8 cellular contexts compared by ENCODE assay signal in the genomic region with DNA sequence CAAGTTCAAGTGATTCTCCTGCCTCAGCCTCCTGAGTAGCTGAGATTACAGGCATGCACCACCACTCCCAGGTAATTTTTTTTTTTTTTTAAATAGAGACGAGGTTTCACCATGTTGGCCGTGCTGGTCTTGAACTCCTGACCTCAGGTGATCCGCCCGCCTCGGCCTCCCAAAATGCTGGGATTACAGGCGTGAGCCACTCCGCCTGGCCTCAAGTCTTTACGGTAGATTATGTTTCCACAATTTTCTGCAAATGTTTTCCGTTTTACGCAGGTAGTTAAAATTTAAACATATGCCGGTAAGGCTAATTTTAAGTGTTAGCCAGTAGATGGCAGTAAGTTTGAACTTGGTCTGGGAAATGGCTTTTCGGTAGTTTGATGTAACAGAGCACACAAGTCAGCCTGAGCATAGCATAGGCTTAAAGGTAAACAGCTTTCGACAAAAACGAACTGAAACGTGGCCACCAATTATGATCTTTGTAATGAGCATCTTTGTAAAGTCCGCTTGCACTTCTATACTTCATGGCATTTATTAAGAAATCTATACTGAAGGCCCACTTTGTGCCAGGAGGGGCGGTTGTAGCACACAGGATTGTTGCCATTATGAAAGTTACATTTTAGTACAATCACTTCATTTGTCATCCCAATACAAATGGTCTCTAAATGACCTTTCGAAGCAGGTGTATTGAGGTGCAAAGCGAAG. TPM values are rescaled to one million over a fixed set of nuclear protein-coding genes. Genes with fewer than 3 reads are reported as not detected.
DNase-seq lines count a peak whose midpoint lies in the region; ATAC-seq and TF ChIP-seq lines count a peak whose summit lies in the region.

No MANE protein-coding gene starts in this region.

- BruUV-seq in PC-3 (replicated peaks; lab: Mats Ljungman, UMichigan): no TSS peak

- H3K27ac ChIP-seq in PC-3 (ENCODE audit: low read length) (no peak overlapping the region), aorta (ENCODE audit: low read depth in 1 of 2, low read length in 2 of 2) (no peak overlapping the region)

- intact Hi-C loops in PC-3 (cut with micrococcal nuclease) (loop anchor here (1.0 to 10.0 kb wide), 4 partner anchors 106 to 552 kb away; no protein-coding TSS in a partner anchor), aorta (cut with DNase I) (loop anchor here (2.0 to 5.0 kb wide), 2 partner anchors 552 to 553 kb away; no protein-coding TSS in a partner anchor)

- WGBS in aorta, 2 donors: 38% methylated on average over 19 of the region's 19 CpGs

- H3K36me3 ChIP-seq in PC-3 (ENCODE audit: low read depth, low read length) (no peaks in the 10 kb centered on the region), aorta (ENCODE audit: control insufficient read depth in 1 of 2, insufficient read depth in 2 of 2, low read length in 1 of 2) (no peaks in the 10 kb centered on the region)

- no peak overlapping the region for H3K9ac ChIP-seq in PC-3 (ENCODE audit: low read length)

- TF ChIP-seq CTCF in PC-3 (conservative IDR thresholded peaks at IDR 0.05; ENCODE audit: low read depth, low read length): peak; percentile 68

- no peaks in the 10 kb centered on the region for H3K9me2 ChIP-seq in PC-3 (replicated peaks; ENCODE audit: low read length)

- DNase-seq in CD1c-positive myeloid dendritic cell (ENCODE audit: extremely low spot score) (peak; percentile 41), HPDE6-E6E7 (ENCODE audit: extremely low spot score) (peak; percentile 19), PC-3 (peak; percentile 65), dermis blood vessel endothelial cell (peak; percentile 72), lung microvascular endothelial cell (ENCODE audit: low read depth in 2 of 2) (peak; percentile 67 to 76), aorta (no peak), ureter (ENCODE audit: low spot score) (no peak)

- CTCF ChIA-PET in PC-3 (lab: Charles Lee): no interaction called here

- H3K4me2 ChIP-seq in PC-3 (ENCODE audit: low read length): peak overlapping the region; percentile 69

- H3K27me3 ChIP-seq in PC-3 (ENCODE audit: low read length) (no peaks in the 10 kb centered on the region), aorta (ENCODE audit: control insufficient read depth in 1 of 2, insufficient read depth in 2 of 2, low read length in 1 of 2) (no peaks in the 10 kb centered on the region)

- H3K9me3 ChIP-seq in PC-3 (ENCODE audit: low read length): no peaks in the 10 kb centered on the region
- H3K9me3 ChIP-seq in aorta (ENCODE audit: control insufficient read depth, low read length): peaks cover 2% of the 10 kb centered on the region

- ATAC-seq in GM18508 (IDR thresholded peaks at IDR 0.05; ENCODE audit: insufficient read depth, unreplicated experiment) (peak; percentile 71), PC-3 (peak; percentile 67), aorta (ENCODE audit: low FRiP score) (no peak)

- H3F3A ChIP-seq in PC-3 (ENCODE audit: low read length, unreplicated experiment): no peaks in the 10 kb centered on the region

- no peaks in the 10 kb centered on the region for H4K20me1 ChIP-seq in PC-3 (ENCODE audit: low read length)

- H3K79me2 ChIP-seq in PC-3 (ENCODE audit: low read length): no peaks in the 10 kb centered on the region

- peak overlapping the region; percentile 69 for H2AFZ ChIP-seq in PC-3 (ENCODE audit: low read length)

- H3K4me1 ChIP-seq in PC-3 (ENCODE audit: insufficient read depth, low read length) (no peaks in the 10 kb centered on the region; the same call in 1 of the 2 replicates), aorta (ENCODE audit: control insufficient read depth in 1 of 2, insufficient read depth in 2 of 2, low read length in 2 of 2) (no peaks in the 10 kb centered on the region)

- POLR2A ChIA-PET in PC-3 (lab: Charles Lee; ENCODE audit: unreplicated experiment): no interaction called here

- peak overlapping the region; percentile 55; the same call in 1 of the 2 replicates for H3K4me3 ChIP-seq in PC-3 (ENCODE audit: low read length)
- H3K4me3 ChIP-seq in aorta (ENCODE audit: low read length in 2 of 2): no peak overlapping the region

RNA-seq across cellular contexts. Expression of gene CCKAR, which starts 31.1 kb away (rescaled TPM):
- total RNA-seq in PC-3 (2014; rRNA removed) (not detected in 2 replicates), dermis blood vessel endothelial cell (not detected in 2 replicates), lung microvascular endothelial cell (not detected in 2 replicates), aorta (not detected), ureter (not detected)
- not detected for polyA plus RNA-seq in aorta

Comparison
In these comparisons a context has a peak if more than half of its experiments do, and no peak if none do; other contexts are left out.
1. DNase-seq: peak in CD1c-positive myeloid dendritic cell (single experiment), HPDE6-E6E7 (single experiment), PC-3 (single experiment), dermis blood vessel endothelial cell (single experiment) and lung microvascular endothelial cell (2 of 2); none in aorta (0 of 2) and ureter (single experiment).